ENCODE assay signal across 1 cellular context in the genomic region with DNA sequence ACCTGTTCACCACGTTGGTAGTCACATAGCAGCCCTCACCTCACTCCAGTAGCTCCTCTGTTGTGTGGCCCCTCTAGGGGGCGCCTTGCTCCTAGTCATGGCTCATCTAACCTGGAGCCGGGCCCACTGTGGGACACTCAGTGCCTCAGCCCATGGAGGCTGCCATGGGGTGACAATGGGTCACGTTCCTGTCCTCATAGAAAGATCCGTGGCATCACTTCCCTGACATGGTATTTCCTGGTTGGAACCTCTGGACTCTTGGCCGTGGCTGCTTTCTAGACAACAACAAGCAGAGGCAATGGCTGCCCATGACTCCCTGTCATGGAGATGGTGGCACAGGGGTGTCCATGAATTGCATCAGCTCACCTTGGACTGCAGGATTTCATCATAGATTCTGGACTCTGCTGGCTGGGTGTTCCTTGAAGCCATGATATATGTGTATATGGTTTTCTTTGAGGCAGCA.
TF ChIP-seq lines count a peak whose summit lies in the region.

No MANE protein-coding gene starts in this region.

TF ChIP-seq in K562, 482 proteins besides CTCF, POLR2A, EP300 and RAD21 (continued from another document and continues in another):
- TF ChIP-seq ZNF395 (CRISPR knock-in tag; IDR thresholded peaks at IDR 0.05) (peak; percentile 65; the same call in 1 of the 2 replicates), IRF2 (CRISPR knock-in tag; IDR thresholded peaks at IDR 0.05) (no peak), ZNF592 (IDR thresholded peaks at IDR 0.05) (peak; percentile 77), ZNF589 (CRISPR knock-in tag; IDR thresholded peaks at IDR 0.05; ENCODE audit: low read depth) (peak; percentile 96), NR2C1 (IDR thresholded peaks at IDR 0.05) (no peak), NR2C1 (tag; IDR thresholded peaks at IDR 0.05) (peak; percentile 79), ZNF324 (CRISPR knock-in tag; IDR thresholded peaks at IDR 0.05) (no peak), GATAD2A (IDR thresholded peaks at IDR 0.05) (no peak), TBL1XR1 (IDR thresholded peaks at IDR 0.05; ENCODE audit: low read length in 2 of 2) (no peak), JUND (IDR thresholded peaks at IDR 0.05; ENCODE audit: borderline replicate concordance, low read depth, low read length) (no peak), JUND (tag; IDR thresholded peaks at IDR 0.05; ENCODE audit: borderline replicate concordance, low read depth, low read length) (no peak), NR2C2 (CRISPR knock-in tag; IDR thresholded peaks at IDR 0.05) (no peak), NR2C2 (tag; IDR thresholded peaks at IDR 0.05) (peak; percentile 67; the same call in 1 of the 2 replicates), CHD2 (IDR thresholded peaks at IDR 0.05; ENCODE audit: low read depth, low read length) (no peak), RBM22 (IDR thresholded peaks at IDR 0.05; ENCODE audit: low read depth, low read length, poor library complexity, severe bottlenecking) (no peak), ZNF3 (CRISPR knock-in tag; IDR thresholded peaks at IDR 0.05) (no peak), E2F5 (CRISPR knock-in tag; IDR thresholded peaks at IDR 0.05) (no peak), ZNF41 (CRISPR knock-in tag; conservative IDR thresholded peaks at IDR 0.05) (no peak; the same call in 1 of the 2 replicates), ZNF764 (CRISPR knock-in tag; IDR thresholded peaks at IDR 0.05; ENCODE audit: low read depth) (no peak), FOXJ2 (tag; IDR thresholded peaks at IDR 0.05) (0 out of 2 replicates have a peak, but pooled peaks have one; percentile 22), ZKSCAN8 (CRISPR knock-in tag; IDR thresholded peaks at IDR 0.05) (peak; percentile 78; the same call in 1 of the 2 replicates), CBX2 (IDR thresholded peaks at IDR 0.05; ENCODE audit: insufficient read depth, low read length, poor library complexity, severe bottlenecking) (no peak), KLF1 (tag; IDR thresholded peaks at IDR 0.05) (no peak), KLF13 (tag; IDR thresholded peaks at IDR 0.05; ENCODE audit: borderline replicate concordance, low read depth) (peak; percentile 31; the same call in 1 of the 2 replicates), ZNF232 (CRISPR knock-in tag; IDR thresholded peaks at IDR 0.05) (no peak), ZNF584 (CRISPR knock-in tag; IDR thresholded peaks at IDR 0.05; ENCODE audit: low read depth) (peak; percentile 98), BRD9 (IDR thresholded peaks at IDR 0.05; ENCODE audit: low read depth, partially characterized antibody) (peak; percentile 52), SOX6 (IDR thresholded peaks at IDR 0.05) (0 out of 2 replicates have a peak, but pooled peaks have one; percentile 12), ZNF316 (IDR thresholded peaks at IDR 0.05) (no peak), ZBED1 (IDR thresholded peaks at IDR 0.05) (no peak), CBX1 (IDR thresholded peaks at IDR 0.05; ENCODE audit: low read depth) (0 out of 2 replicates have a peak, but pooled peaks have one; percentile 28), ZNF655 (CRISPR knock-in tag; IDR thresholded peaks at IDR 0.05) (no peak), HLTF (IDR thresholded peaks at IDR 0.05) (no peak), ZSCAN29 (IDR thresholded peaks at IDR 0.05) (no peak), RBM14 (IDR thresholded peaks at IDR 0.05; ENCODE audit: borderline replicate concordance, insufficient read depth, low read depth, low read length) (no peak), BCLAF1 (IDR thresholded peaks at IDR 0.05; ENCODE audit: borderline replicate concordance in 1 of 2, control insufficient read depth in 1 of 2, low read depth in 2 of 2, low read length in 1 of 2) (no peak), ZNF583 (CRISPR knock-in tag; IDR thresholded peaks at IDR 0.05) (peak; percentile 56), ZNF253 (CRISPR knock-in tag; conservative IDR thresholded peaks at IDR 0.05) (no peak)
- TF ChIP-seq, protein P1, sequence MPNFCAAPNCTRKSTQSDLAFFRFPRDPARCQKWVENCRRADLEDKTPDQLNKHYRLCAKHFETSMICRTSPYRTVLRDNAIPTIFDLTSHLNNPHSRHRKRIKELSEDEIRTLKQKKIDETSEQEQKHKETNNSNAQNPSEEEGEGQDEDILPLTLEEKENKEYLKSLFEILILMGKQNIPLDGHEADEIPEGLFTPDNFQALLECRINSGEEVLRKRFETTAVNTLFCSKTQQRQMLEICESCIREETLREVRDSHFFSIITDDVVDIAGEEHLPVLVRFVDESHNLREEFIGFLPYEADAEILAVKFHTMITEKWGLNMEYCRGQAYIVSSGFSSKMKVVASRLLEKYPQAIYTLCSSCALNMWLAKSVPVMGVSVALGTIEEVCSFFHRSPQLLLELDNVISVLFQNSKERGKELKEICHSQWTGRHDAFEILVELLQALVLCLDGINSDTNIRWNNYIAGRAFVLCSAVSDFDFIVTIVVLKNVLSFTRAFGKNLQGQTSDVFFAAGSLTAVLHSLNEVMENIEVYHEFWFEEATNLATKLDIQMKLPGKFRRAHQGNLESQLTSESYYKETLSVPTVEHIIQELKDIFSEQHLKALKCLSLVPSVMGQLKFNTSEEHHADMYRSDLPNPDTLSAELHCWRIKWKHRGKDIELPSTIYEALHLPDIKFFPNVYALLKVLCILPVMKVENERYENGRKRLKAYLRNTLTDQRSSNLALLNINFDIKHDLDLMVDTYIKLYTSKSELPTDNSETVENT (CRISPR knock-in tag; IDR thresholded peaks at IDR 0.05) = no peak
- TF ChIP-seq, protein P2, sequence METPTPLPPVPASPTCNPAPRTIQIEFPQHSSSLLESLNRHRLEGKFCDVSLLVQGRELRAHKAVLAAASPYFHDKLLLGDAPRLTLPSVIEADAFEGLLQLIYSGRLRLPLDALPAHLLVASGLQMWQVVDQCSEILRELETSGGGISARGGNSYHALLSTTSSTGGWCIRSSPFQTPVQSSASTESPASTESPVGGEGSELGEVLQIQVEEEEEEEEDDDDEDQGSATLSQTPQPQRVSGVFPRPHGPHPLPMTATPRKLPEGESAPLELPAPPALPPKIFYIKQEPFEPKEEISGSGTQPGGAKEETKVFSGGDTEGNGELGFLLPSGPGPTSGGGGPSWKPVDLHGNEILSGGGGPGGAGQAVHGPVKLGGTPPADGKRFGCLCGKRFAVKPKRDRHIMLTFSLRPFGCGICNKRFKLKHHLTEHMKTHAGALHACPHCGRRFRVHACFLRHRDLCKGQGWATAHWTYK (CRISPR knock-in tag; IDR thresholded peaks at IDR 0.05) = peak; percentile 74; the same call in 1 of the 2 replicates
- TF ChIP-seq, protein P3, sequence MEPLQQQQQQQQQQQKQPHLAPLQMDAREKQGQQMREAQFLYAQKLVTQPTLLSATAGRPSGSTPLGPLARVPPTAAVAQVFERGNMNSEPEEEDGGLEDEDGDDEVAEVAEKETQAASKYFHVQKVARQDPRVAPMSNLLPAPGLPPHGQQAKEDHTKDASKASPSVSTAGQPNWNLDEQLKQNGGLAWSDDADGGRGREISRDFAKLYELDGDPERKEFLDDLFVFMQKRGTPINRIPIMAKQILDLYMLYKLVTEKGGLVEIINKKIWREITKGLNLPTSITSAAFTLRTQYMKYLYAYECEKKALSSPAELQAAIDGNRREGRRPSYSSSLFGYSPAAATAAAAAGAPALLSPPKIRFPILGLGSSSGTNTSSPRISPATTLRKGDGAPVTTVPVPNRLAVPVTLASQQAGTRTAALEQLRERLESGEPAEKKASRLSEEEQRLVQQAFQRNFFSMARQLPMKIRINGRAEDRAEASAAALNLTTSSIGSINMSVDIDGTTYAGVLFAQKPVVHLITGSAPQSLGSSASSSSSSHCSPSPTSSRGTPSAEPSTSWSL (CRISPR knock-in tag; IDR thresholded peaks at IDR 0.05; ENCODE audit: borderline replicate concordance) = no peak
- TF ChIP-seq, protein P4, sequence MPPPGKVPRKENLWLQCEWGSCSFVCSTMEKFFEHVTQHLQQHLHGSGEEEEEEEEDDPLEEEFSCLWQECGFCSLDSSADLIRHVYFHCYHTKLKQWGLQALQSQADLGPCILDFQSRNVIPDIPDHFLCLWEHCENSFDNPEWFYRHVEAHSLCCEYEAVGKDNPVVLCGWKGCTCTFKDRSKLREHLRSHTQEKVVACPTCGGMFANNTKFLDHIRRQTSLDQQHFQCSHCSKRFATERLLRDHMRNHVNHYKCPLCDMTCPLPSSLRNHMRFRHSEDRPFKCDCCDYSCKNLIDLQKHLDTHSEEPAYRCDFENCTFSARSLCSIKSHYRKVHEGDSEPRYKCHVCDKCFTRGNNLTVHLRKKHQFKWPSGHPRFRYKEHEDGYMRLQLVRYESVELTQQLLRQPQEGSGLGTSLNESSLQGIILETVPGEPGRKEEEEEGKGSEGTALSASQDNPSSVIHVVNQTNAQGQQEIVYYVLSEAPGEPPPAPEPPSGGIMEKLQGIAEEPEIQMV (tag; conservative IDR thresholded peaks at IDR 0.05; ENCODE audit: low read depth) = no peak; the same call in 1 of the 2 replicates
